ENCODE assay signal across 8 cellular contexts in the genomic region with DNA sequence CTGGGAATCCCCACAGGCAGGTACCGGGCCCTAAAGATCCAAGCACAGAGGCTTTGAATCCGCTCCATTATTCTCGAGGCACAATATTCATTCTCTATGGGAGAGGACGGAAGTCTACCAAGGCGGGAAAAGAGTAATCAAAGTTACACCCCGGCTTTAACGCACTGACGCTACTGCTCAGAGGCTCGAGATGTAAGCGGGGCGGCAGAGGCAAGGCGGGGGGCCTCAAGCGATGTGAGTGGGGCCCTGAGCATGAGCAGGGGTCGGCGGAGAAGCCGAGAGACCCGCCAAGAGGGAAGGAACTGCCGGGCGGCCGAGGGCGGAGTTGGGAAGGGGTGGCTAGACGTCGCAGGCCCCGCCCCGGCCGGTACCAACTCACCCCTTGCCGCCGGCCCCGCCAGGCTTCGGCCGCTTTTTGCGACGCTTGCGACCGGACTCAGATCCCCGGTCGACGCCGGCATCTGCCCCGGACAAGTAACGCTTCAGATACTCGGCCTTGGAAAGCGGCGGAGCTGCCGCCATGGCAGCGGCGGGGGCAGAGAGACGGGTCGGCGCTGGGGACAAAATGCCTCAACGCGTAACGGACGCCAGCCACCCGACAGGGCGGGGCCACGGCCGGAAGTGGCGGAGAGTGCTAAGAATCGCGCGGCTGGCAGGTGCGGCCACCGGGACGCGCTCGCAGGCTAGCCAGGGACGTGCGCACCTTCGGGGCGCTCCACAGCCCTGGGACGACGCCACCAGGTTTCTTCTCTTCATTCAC. TPM values are rescaled to one million over a fixed set of nuclear protein-coding genes. Genes with fewer than 3 reads are reported as not detected.
DNase-seq lines count a peak whose midpoint lies in the region; ATAC-seq and TF ChIP-seq lines count a peak whose summit lies in the region.

Gene BUD13, minus strand, starts transcription at position 545 of the 760 bp plus-strand sequence. Its CDS starts 23 bp downstream, at position 522.

- no peaks in the 10 kb centered on the region for H3K9me3 Mint-ChIP-seq in activated naive CD8-positive, alpha-beta T cell treated with anti-CD3 and anti-CD28 coated beads, Interleukin-2, amount 50 U/mL, for 24 hours
- H3K9me3 Mint-ChIP-seq in type B pancreatic cell, result no peaks in the 10 kb centered on the region

- H3K27ac ChIP-seq in cardiac muscle cell, result peak within 1 kb of the TSS; percentile 94

- H3K4me3 Mint-ChIP-seq in activated naive CD8-positive, alpha-beta T cell treated with anti-CD3 and anti-CD28 coated beads, Interleukin-2, amount 50 U/mL, for 24 hours, result peak within 1 kb of the TSS; percentile 95
- H3K4me3 Mint-ChIP-seq in type B pancreatic cell, result peak within 1 kb of the TSS; percentile 97

- peaks cover 19% of the 10 kb centered on the region for H3K4me1 ChIP-seq in cardiac muscle cell (ENCODE audit: low read depth)

- peak within 1 kb of the TSS; percentile 94 for H3K27ac Mint-ChIP-seq in activated naive CD8-positive, alpha-beta T cell treated with anti-CD3 and anti-CD28 coated beads, Interleukin-2, amount 50 U/mL, for 24 hours
- H3K27ac Mint-ChIP-seq in type B pancreatic cell, result peak within 1 kb of the TSS; percentile 99

- H3K4me3 ChIP-seq in GM12864 (ENCODE audit: low read depth, low read length) (peak within 1 kb of the TSS; percentile 82), cardiac muscle cell (peak within 1 kb of the TSS; percentile 70)

- peaks cover 60% of the 10 kb centered on the region for H3K4me1 Mint-ChIP-seq in activated naive CD8-positive, alpha-beta T cell treated with anti-CD3 and anti-CD28 coated beads, Interleukin-2, amount 50 U/mL, for 24 hours
- H3K4me1 Mint-ChIP-seq in type B pancreatic cell (ENCODE audit: unreplicated experiment), result peaks cover 27% of the 10 kb centered on the region

- H3K36me3 ChIP-seq in cardiac muscle cell, result peaks cover 17% of the 10 kb centered on the region

- no peaks in the 10 kb centered on the region for H3K9me3 ChIP-seq in cardiac muscle cell (ENCODE audit: low read depth)

- ATAC-seq in HG02623 (IDR thresholded peaks at IDR 0.05; ENCODE audit: unreplicated experiment), result peak; percentile 77
- ATAC-seq in activated naive CD8-positive, alpha-beta T cell treated with anti-CD3 and anti-CD28 coated beads, Interleukin-2, amount 50 U/mL, for 24 hours, result peak; percentile 90

- no peaks in the 10 kb centered on the region for H3K27me3 Mint-ChIP-seq in activated naive CD8-positive, alpha-beta T cell treated with anti-CD3 and anti-CD28 coated beads, Interleukin-2, amount 50 U/mL, for 24 hours
- H3K27me3 Mint-ChIP-seq in type B pancreatic cell, result no peaks in the 10 kb centered on the region

- DNase-seq in GM12864 (ENCODE audit: low read depth) (peak; percentile 72), NCI-H1105 treated with DMSO at 0.1 percent for 48 hours (lab: John Stamatoyannopoulos, UW) (peak; percentile 89), SW480 (ENCODE audit: low spot score) (peak; percentile 86), cardiac muscle cell (ENCODE audit: low read depth in 1 of 2, low spot score in 1 of 2) (peak; percentile 87 to 92), pons (ENCODE audit: low spot score) (peak; percentile 77), type B pancreatic cell (ENCODE audit: extremely low spot score, unreplicated experiment) (peak; percentile 92)
- DNase-seq in activated naive CD8-positive, alpha-beta T cell treated with anti-CD3 and anti-CD28 coated beads, Interleukin-2, amount 50 U/mL, for 24 hours, result peak; percentile 97

- no peaks in the 10 kb centered on the region for H3K27me3 ChIP-seq in cardiac muscle cell

- H3K36me3 Mint-ChIP-seq in activated naive CD8-positive, alpha-beta T cell treated with anti-CD3 and anti-CD28 coated beads, Interleukin-2, amount 50 U/mL, for 24 hours (ENCODE audit: low read depth), result peaks cover 33% of the 10 kb centered on the region
- H3K36me3 Mint-ChIP-seq in type B pancreatic cell, result peaks cover 13% of the 10 kb centered on the region

- TF ChIP-seq CTCF in GM12864 (IDR thresholded peaks at IDR 0.05; ENCODE audit: low read depth, low read length, missing control alignments) (no peak), cardiac muscle cell (IDR thresholded peaks at IDR 0.05; ENCODE audit: low read depth, low read length) (no peak), type B pancreatic cell (conservative IDR thresholded peaks at IDR 0.05) (no peak)

RNA-seq across cellular contexts. Expression of gene BUD13, which starts in this region (rescaled TPM):
- total RNA-seq in cardiac muscle cell (19.5 and 19.8 TPM in 2 replicates), type B pancreatic cell (ENCODE audit: low replicate concordance) (20.3 and 23.8 TPM in 2 replicates)
- 13.9 and 15.3 TPM in 2 replicates for polyA plus RNA-seq in cardiac muscle cell

Comparison
In these comparisons a context has a peak if more than half of its experiments do, and no peak if none do; other contexts are left out.
1. Peak in every context shown above with its lines: DNase-seq, ATAC-seq, H3K4me3 ChIP-seq and H3K27ac ChIP-seq.